Comparison of ENCODE assay signal across 14 cellular contexts in the genomic region with DNA sequence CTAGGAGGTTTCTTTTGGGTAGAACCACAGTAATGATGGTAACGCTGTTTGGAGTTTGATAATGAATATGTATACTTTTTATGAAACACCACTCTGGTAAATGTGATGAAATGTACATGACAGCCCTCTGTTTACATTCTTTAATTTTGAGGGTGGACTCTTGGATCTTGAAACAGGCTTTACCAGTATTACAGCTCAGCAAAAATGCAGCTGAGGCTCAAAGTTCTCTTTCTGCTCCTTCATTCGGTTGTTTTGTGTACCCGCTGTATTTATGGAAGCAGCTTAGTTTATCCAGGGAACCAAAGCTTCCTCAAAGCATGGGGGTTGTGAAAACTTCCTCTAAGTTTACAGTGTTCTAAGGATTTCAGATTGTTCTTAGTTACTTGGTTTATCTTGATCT.
DNase-seq lines count a peak whose midpoint lies in the region; ATAC-seq and TF ChIP-seq lines count a peak whose summit lies in the region.
"Had no signal": no experiment of that assay in that cellular context is flagged by ENCODE, and none has a peak within 500 bp of the region (broad histone marks: within the 10 kb centered on the region; RNA-seq: fewer than 3 reads in every experiment).

No MANE protein-coding gene starts in this region.

- no peak for TF ChIP-seq CTCF in 22Rv1 (IDR thresholded peaks at IDR 0.05)
- no peak for TF ChIP-seq CTCF in choroid plexus epithelial cell (conservative IDR thresholded peaks at IDR 0.05; ENCODE audit: low read depth, low read length)

- H3K27ac ChIP-seq in 22Rv1 = peak overlapping the region; percentile 38

- DNase-seq in HPDE6-E6E7 (ENCODE audit: extremely low spot score) = peak; percentile 36
- peak; percentile 48 for DNase-seq in choroid plexus epithelial cell (ENCODE audit: low read depth)
- peak; percentile 39 for DNase-seq in medulla oblongata (ENCODE audit: extremely low spot score)
- no peak for DNase-seq in NCI-H69 (lab: John Stamatoyannopoulos, UW)
- no peak for DNase-seq in T1000 (lab: John Stamatoyannopoulos, UW)
- no peak for DNase-seq in RKO (ENCODE audit: low spot score)
- DNase-seq: effector memory CD8-positive, alpha-beta T cell; GOT3; NCI-H1048; stimulated activated CD4-positive, alpha-beta T cell treated with anti-CD3 and anti-CD28 coated beads, Interleukin-2, amount 100 ng/mL, for 24 hours; stimulated activated naive CD8-positive, alpha-beta T cell treated with anti-CD3 and anti-CD28 coated beads, Interleukin-15, Interleukin-2, amounts not matched to agents 100 U/mL and 50 U/mL, for 24 hours; T-cell had no signal

- ATAC-seq in HG03135 (IDR thresholded peaks at IDR 0.05; ENCODE audit: unreplicated experiment) = no peak
- ATAC-seq: effector memory CD8-positive, alpha-beta T cell; stimulated activated naive CD8-positive, alpha-beta T cell treated with anti-CD3 and anti-CD28 coated beads, Interleukin-15, Interleukin-2, amounts not matched to agents 100 U/mL and 50 U/mL, for 24 hours; T-cell had no signal

- no peak overlapping the region for H3K4me3 ChIP-seq in choroid plexus epithelial cell (ENCODE audit: low read depth, low read length)

Comparison
In these comparisons a context has a peak if more than half of its experiments do, and no peak if none do; other contexts are left out.
1. DNase-seq: peak in HPDE6-E6E7 (single experiment), choroid plexus epithelial cell (single experiment) and medulla oblongata (single experiment); none in NCI-H69 (single experiment), T1000 (single experiment) and RKO (single experiment).